Comparison of ENCODE assay signal across 11 cellular contexts in the genomic region with DNA sequence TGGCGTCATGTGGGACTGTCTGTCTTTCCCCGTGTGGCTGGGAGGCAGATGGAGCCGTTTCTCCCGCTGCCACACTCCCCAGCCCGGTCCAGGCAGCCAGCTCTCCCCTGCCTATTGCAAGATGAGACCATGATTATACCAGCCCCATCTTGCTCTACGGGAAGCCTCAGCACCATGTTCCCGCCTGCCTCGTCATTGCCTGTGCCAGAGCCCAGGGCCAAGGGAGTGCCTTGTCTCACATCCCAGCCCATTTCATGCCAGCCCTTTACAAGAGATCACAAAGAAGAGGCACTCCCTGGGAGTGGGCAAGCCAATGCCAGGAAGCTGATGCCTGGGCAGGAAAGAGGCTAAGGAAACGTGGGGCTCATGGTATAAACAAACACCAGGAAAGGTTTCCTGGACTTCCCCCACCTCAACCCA. TPM values are rescaled to one million over a fixed set of nuclear protein-coding genes. Genes with fewer than 3 reads are reported as not detected.
DNase-seq lines count a peak whose midpoint lies in the region; ATAC-seq, FAIRE-seq and TF ChIP-seq lines count a peak whose summit lies in the region.
"Had no signal": no experiment of that assay in that cellular context is flagged by ENCODE, and none has a peak within 500 bp of the region (broad histone marks: within the 10 kb centered on the region; RNA-seq: fewer than 3 reads in every experiment).

No MANE protein-coding gene starts in this region.

- intact Hi-C loops in sciatic nerve (cut with DNase I): no loop called here

- no peak for TF ChIP-seq CTCF in epithelial cell of esophagus (IDR thresholded peaks at IDR 0.05; ENCODE audit: insufficient read depth, low read depth, low read length, missing control alignments)

- TF ChIP-seq POLR2A in H54 (IDR thresholded peaks at IDR 0.05; ENCODE audit: low read depth, low read length): no peak

- no peak for FAIRE-seq in H54 (lab: Jason Lieb, UNC)

- DNase-seq in DMS79 (lab: John Stamatoyannopoulos, UW) (peak; percentile 79), NCI-H2171 treated with DMSO at 0.1 percent for 48 hours (lab: John Stamatoyannopoulos, UW) (peak; percentile 93), epithelial cell of esophagus (ENCODE audit: low read depth) (peak; percentile 95), sciatic nerve (ENCODE audit: low spot score) (no peak), NCI-H345 (lab: John Stamatoyannopoulos, UW) (no peak), H54 (ENCODE audit: insufficient read length, low spot score) (no peak)
- no peak for DNase-seq in stimulated activated CD4-positive, alpha-beta T cell treated with anti-CD3 and anti-CD28 coated beads, Interleukin-2, amount 100 ng/mL, for 48 hours
- DNase-seq: NCI-H2227 treated with DMSO at 0.1 percent for 48 hours; stimulated activated CD4-positive, alpha-beta T cell treated with anti-CD3 and anti-CD28 coated beads, Interleukin-4, amount 100 ng/mL, for 4 hours; transverse colon had no signal

- H3K4me3 ChIP-seq in epithelial cell of esophagus (ENCODE audit: low read length): no peak overlapping the region
- H3K4me3 ChIP-seq: transverse colon had no signal

- ATAC-seq in sciatic nerve: peak; percentile 34
- ATAC-seq: activated CD4-positive, CD25-positive, alpha-beta regulatory T cell treated with anti-CD3 and anti-CD28 coated beads, Interleukin-2, amount 50 U/mL, for 24 hours had no signal

RNA-seq across cellular contexts. Expression of gene GPR68, which starts 23.9 kb away (rescaled TPM):
- 1.6 TPM for total RNA-seq in sciatic nerve

Comparison
In these comparisons a context has a peak if more than half of its experiments do, and no peak if none do; other contexts are left out.
1. DNase-seq: peak in DMS79 (single experiment), NCI-H2171 treated with DMSO at 0.1 percent for 48 hours (single experiment) and epithelial cell of esophagus (single experiment); none in sciatic nerve (single experiment), NCI-H345 (single experiment), H54 (single experiment) and stimulated activated CD4-positive, alpha-beta T cell treated with anti-CD3 and anti-CD28 coated beads, Interleukin-2, amount 100 ng/mL, for 48 hours (0 of 2).